30 cellular contexts compared by ENCODE assay signal in the genomic region with DNA sequence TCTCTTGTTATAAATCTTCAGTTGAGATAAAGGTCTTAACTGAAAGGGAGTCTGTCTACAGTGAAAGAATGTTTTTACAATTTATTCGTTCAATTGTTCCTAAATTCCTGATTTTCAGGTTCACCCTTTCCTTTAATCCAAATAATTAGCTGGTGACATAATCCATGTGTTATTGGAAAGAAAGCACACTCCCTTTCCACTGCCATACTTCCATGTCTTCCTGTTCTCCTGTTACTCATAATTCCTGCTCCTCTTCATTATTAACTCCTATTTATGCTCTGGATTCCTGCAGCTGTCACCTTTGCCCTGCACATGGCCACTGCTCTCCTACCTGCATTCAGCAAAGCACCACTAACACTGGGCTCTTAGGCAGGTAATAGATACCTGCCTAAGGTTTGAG.
"Had no signal": no experiment of that assay in that cellular context is flagged by ENCODE, and none has a peak within 500 bp of the region (broad histone marks: within the 10 kb centered on the region; RNA-seq: fewer than 3 reads in every experiment).

No MANE protein-coding gene starts in this region.

- ATAC-seq: activated CD8-positive, alpha-beta memory T cell treated with anti-CD3 and anti-CD28 coated beads, Interleukin-2, amount 10 ng/mL, durations not matched to agents 7 days and 5 days; activated T-helper 17 cell treated with anti-CD3 and anti-CD28 coated beads, Interleukin-2, amount 50 U/mL, for 72 hours had no signal

- H3K9me3 ChIP-seq: MG63 had no signal

- H3K36me3 ChIP-seq: ascending aorta, MG63, SJCRH30, WERI-Rb-1 had no signal

- H3K4me3 Mint-ChIP-seq: activated CD4-positive, alpha-beta memory T cell treated with anti-CD3 and anti-CD28 coated beads, Interleukin-2, amount 10 ng/mL, durations not matched to agents 7 days and 5 days; activated CD8-positive, alpha-beta memory T cell treated with anti-CD3 and anti-CD28 coated beads, Interleukin-2, amount 10 ng/mL, durations not matched to agents 7 days and 5 days; activated naive CD4-positive, alpha-beta T cell treated with anti-CD3 and anti-CD28 coated beads, Interleukin-2, amount 50 U/mL, for 24 hours; activated naive CD8-positive, alpha-beta T cell treated with anti-CD3 and anti-CD28 coated beads, Interleukin-2, amount 10 ng/mL, durations not matched to agents 7 days and 5 days; activated T-helper 17 cell treated with anti-CD3 and anti-CD28 coated beads, Interleukin-2, amount 50 U/mL, for 72 hours had no signal

- H3K27ac Mint-ChIP-seq: activated CD4-positive, alpha-beta memory T cell treated with anti-CD3 and anti-CD28 coated beads, Interleukin-2, amount 10 ng/mL, durations not matched to agents 7 days and 5 days; activated CD8-positive, alpha-beta memory T cell treated with anti-CD3 and anti-CD28 coated beads, Interleukin-2, amount 10 ng/mL, durations not matched to agents 7 days and 5 days; activated naive CD4-positive, alpha-beta T cell treated with anti-CD3 and anti-CD28 coated beads, Interleukin-2, amount 50 U/mL, for 24 hours; activated naive CD8-positive, alpha-beta T cell treated with anti-CD3 and anti-CD28 coated beads, Interleukin-2, amount 10 ng/mL, durations not matched to agents 7 days and 5 days; activated T-helper 17 cell treated with anti-CD3 and anti-CD28 coated beads, Interleukin-2, amount 50 U/mL, for 72 hours had no signal

- H3K4me1 ChIP-seq: SJCRH30 had no signal

- H3K27me3 ChIP-seq: ascending aorta, MG63, SJCRH30 had no signal

- H3K27ac ChIP-seq: ascending aorta, SJCRH30, SK-N-MC, WERI-Rb-1 had no signal

- H3K4me3 ChIP-seq: ascending aorta, MG63, SJCRH30, SK-N-MC had no signal

- DNase-seq: activated CD4-positive, alpha-beta memory T cell treated with anti-CD3 and anti-CD28 coated beads, Interleukin-2, amount 10 ng/mL, durations not matched to agents 7 days and 5 days; activated CD4-positive, alpha-beta T cell treated with anti-CD3 and anti-CD28 coated beads for 1 hour; activated CD4-positive, alpha-beta T cell treated with anti-CD3 and anti-CD28 coated beads for 48 hours; activated CD4-positive, CD25-positive, alpha-beta regulatory T cell; activated CD8-positive, alpha-beta memory T cell treated with anti-CD3 and anti-CD28 coated beads for 24 hours; activated CD8-positive, alpha-beta memory T cell treated with anti-CD3 and anti-CD28 coated beads, Interleukin-2, amount 10 ng/mL, durations not matched to agents 7 days and 5 days; activated CD8-positive, alpha-beta memory T cell treated with anti-CD3 and anti-CD28 coated beads, Interleukin-2, amount 50 U/mL, for 48 hours; activated effector memory CD4-positive, alpha-beta T cell treated with anti-CD3 and anti-CD28 coated beads, Interleukin-2, amount 50 U/mL, for 16 hours; activated naive CD4-positive, alpha-beta T cell; activated naive CD8-positive, alpha-beta T cell treated with anti-CD3 and anti-CD28 coated beads, Interleukin-2, amount 10 ng/mL, durations not matched to agents 7 days and 5 days; activated T-cell treated with anti-CD3 and anti-CD28 coated beads, Interleukin-2, amount 50 U/mL, for 48 hours; amygdala; Kasumi-1; KBM-7; MG63; NCI-H1048; NCI-H1436 treated with DMSO at 0.1 percent for 48 hours; NCI-H1694 treated with DMSO at 0.1 percent for 48 hours; NCI-H2029; NCI-H510A; NCI-H748 treated with DMSO at 0.1 percent for 48 hours; NK-92 treated with Interleukin-12 subunit alpha and Interleukin-12 subunit beta, amount 100 ng/mL, for 24 hours; SHP77; SJCRH30; T1000; WERI-Rb-1 had no signal

- H3K27me3 Mint-ChIP-seq: activated CD4-positive, alpha-beta memory T cell treated with anti-CD3 and anti-CD28 coated beads, Interleukin-2, amount 10 ng/mL, durations not matched to agents 7 days and 5 days; activated CD8-positive, alpha-beta memory T cell treated with anti-CD3 and anti-CD28 coated beads, Interleukin-2, amount 10 ng/mL, durations not matched to agents 7 days and 5 days; activated naive CD4-positive, alpha-beta T cell treated with anti-CD3 and anti-CD28 coated beads, Interleukin-2, amount 50 U/mL, for 24 hours; activated naive CD8-positive, alpha-beta T cell treated with anti-CD3 and anti-CD28 coated beads, Interleukin-2, amount 10 ng/mL, durations not matched to agents 7 days and 5 days had no signal
